ENCODE assay signal across 1 cellular context in the genomic region with DNA sequence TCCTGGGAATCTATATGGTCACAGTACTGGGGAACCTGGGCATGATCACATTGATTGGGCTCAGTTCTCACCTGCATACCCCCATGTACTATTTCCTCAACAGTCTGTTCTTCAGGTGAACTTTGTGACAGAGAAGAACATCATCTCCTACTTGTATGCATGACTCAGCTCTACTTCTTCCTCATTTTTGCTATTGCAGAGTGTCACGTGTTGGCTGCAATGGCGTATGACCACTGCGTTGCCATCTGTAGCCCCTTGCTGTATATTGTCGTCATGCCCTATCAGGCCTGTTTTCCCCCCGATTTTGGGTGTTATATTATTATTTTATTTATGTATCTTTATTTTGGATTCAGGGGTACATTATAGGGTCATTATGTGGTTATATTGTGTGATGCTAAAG.
TF ChIP-seq lines count a peak whose summit lies in the region.

No MANE protein-coding gene starts in this region.

TF ChIP-seq in K562, 482 proteins besides CTCF, POLR2A, EP300 and RAD21 (continued from another document):
- no peak for TF ChIP-seq TBL1XR1 (IDR thresholded peaks at IDR 0.05; ENCODE audit: low read length in 2 of 2)
- no peak for TF ChIP-seq CHD1 (IDR thresholded peaks at IDR 0.05; ENCODE audit: low read length)
- no peak for TF ChIP-seq ZNF780A (CRISPR knock-in tag; IDR thresholded peaks at IDR 0.05)
- TF ChIP-seq CREB1 (IDR thresholded peaks at IDR 0.05) = no peak
- no peak for TF ChIP-seq CREB1 (CRISPR knock-in tag; IDR thresholded peaks at IDR 0.05)
- no peak for TF ChIP-seq PHF8 (IDR thresholded peaks at IDR 0.05; ENCODE audit: borderline replicate concordance, low read length)
- TF ChIP-seq HNRNPL (IDR thresholded peaks at IDR 0.05; ENCODE audit: low read depth, low read length) = no peak
- TF ChIP-seq MEF2D (tag; conservative IDR thresholded peaks at IDR 0.05; ENCODE audit: low read depth) = peak; percentile 47; the same call in 1 of the 2 replicates
- no peak for TF ChIP-seq SNRNP70 (optimal IDR thresholded peaks at IDR 0.05; ENCODE audit: low read depth, low read length)
- TF ChIP-seq, protein P1, sequence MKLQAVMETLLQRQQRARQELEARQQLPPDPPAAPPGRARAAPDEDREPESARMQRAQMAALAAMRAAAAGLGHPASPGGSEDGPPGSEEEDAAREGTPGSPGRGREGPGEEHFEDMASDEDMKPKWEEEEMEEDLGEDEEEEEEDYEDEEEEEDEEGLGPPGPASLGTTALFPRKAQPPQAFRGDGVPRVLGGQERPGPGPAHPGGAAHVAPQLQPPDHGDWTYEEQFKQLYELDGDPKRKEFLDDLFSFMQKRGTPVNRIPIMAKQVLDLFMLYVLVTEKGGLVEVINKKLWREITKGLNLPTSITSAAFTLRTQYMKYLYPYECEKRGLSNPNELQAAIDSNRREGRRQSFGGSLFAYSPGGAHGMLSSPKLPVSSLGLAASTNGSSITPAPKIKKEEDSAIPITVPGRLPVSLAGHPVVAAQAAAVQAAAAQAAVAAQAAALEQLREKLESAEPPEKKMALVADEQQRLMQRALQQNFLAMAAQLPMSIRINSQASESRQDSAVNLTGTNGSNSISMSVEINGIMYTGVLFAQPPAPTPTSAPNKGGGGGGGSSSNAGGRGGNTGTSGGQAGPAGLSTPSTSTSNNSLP (IDR thresholded peaks at IDR 0.05; ENCODE audit: borderline replicate concordance, low read depth, low read length) = no peak
- TF ChIP-seq FOXA3 (CRISPR knock-in tag; conservative IDR thresholded peaks at IDR 0.05 in 1 of 2, IDR thresholded peaks at IDR 0.05 in 1 of 2) = no peak
- TF ChIP-seq PRPF4 (IDR thresholded peaks at IDR 0.05; ENCODE audit: insufficient read depth, low read depth, low read length, poor library complexity, severe bottlenecking) = no peak
- TF ChIP-seq POLR3G (IDR thresholded peaks at IDR 0.05; ENCODE audit: extremely low read depth, insufficient read length, insufficient replicate concordance) = no peak
- TF ChIP-seq CXXC5 (CRISPR knock-in tag; IDR thresholded peaks at IDR 0.05) = peak; percentile 65; the same call in 1 of the 2 replicates
- TF ChIP-seq CBX1 (IDR thresholded peaks at IDR 0.05; ENCODE audit: low read depth) = no peak
- no peak for TF ChIP-seq SMAD1 (IDR thresholded peaks at IDR 0.05; ENCODE audit: low read depth, low read length, partially characterized antibody)
- TF ChIP-seq, protein P2, sequence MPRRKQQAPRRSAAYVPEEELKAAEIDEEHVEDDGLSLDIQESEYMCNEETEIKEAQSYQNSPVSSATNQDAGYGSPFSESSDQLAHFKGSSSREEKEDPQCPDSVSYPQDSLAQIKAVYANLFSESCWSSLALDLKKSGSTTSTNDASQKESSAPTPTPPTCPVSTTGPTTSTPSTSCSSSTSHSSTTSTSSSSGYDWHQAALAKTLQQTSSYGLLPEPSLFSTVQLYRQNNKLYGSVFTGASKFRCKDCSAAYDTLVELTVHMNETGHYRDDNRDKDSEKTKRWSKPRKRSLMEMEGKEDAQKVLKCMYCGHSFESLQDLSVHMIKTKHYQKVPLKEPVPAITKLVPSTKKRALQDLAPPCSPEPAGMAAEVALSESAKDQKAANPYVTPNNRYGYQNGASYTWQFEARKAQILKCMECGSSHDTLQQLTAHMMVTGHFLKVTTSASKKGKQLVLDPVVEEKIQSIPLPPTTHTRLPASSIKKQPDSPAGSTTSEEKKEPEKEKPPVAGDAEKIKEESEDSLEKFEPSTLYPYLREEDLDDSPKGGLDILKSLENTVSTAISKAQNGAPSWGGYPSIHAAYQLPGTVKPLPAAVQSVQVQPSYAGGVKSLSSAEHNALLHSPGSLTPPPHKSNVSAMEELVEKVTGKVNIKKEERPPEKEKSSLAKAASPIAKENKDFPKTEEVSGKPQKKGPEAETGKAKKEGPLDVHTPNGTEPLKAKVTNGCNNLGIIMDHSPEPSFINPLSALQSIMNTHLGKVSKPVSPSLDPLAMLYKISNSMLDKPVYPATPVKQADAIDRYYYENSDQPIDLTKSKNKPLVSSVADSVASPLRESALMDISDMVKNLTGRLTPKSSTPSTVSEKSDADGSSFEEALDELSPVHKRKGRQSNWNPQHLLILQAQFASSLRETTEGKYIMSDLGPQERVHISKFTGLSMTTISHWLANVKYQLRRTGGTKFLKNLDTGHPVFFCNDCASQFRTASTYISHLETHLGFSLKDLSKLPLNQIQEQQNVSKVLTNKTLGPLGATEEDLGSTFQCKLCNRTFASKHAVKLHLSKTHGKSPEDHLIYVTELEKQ (CRISPR knock-in tag; IDR thresholded peaks at IDR 0.05) = peak; percentile 67; the same call in 1 of the 2 replicates
- TF ChIP-seq, protein P3, sequence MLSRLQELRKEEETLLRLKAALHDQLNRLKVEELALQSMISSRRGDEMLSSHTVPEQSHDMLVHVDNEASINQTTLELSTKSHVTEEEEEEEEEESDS (CRISPR knock-in tag; IDR thresholded peaks at IDR 0.05) = no peak
- TF ChIP-seq CCAR2 (IDR thresholded peaks at IDR 0.05; ENCODE audit: low read depth, low read length) = no peak
- TF ChIP-seq HNRNPUL1 (IDR thresholded peaks at IDR 0.05; ENCODE audit: low read length) = no peak
- TF ChIP-seq YBX1 (IDR thresholded peaks at IDR 0.05) = no peak
- TF ChIP-seq, protein P4, sequence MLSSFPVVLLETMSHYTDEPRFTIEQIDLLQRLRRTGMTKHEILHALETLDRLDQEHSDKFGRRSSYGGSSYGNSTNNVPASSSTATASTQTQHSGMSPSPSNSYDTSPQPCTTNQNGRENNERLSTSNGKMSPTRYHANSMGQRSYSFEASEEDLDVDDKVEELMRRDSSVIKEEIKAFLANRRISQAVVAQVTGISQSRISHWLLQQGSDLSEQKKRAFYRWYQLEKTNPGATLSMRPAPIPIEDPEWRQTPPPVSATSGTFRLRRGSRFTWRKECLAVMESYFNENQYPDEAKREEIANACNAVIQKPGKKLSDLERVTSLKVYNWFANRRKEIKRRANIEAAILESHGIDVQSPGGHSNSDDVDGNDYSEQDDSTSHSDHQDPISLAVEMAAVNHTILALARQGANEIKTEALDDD (IDR thresholded peaks at IDR 0.05) = no peak
- no peak for TF ChIP-seq HDAC8 (tag; IDR thresholded peaks at IDR 0.05)
- TF ChIP-seq MBD2 (IDR thresholded peaks at IDR 0.05; ENCODE audit: borderline replicate concordance, low read depth) = no peak
- peak; percentile 47; the same call in 1 of the 2 replicates for TF ChIP-seq DDX20 (tag; IDR thresholded peaks at IDR 0.05; ENCODE audit: low read depth)
- TF ChIP-seq TCF3 (CRISPR knock-in tag; IDR thresholded peaks at IDR 0.05) = no peak
- TF ChIP-seq, protein P5, sequence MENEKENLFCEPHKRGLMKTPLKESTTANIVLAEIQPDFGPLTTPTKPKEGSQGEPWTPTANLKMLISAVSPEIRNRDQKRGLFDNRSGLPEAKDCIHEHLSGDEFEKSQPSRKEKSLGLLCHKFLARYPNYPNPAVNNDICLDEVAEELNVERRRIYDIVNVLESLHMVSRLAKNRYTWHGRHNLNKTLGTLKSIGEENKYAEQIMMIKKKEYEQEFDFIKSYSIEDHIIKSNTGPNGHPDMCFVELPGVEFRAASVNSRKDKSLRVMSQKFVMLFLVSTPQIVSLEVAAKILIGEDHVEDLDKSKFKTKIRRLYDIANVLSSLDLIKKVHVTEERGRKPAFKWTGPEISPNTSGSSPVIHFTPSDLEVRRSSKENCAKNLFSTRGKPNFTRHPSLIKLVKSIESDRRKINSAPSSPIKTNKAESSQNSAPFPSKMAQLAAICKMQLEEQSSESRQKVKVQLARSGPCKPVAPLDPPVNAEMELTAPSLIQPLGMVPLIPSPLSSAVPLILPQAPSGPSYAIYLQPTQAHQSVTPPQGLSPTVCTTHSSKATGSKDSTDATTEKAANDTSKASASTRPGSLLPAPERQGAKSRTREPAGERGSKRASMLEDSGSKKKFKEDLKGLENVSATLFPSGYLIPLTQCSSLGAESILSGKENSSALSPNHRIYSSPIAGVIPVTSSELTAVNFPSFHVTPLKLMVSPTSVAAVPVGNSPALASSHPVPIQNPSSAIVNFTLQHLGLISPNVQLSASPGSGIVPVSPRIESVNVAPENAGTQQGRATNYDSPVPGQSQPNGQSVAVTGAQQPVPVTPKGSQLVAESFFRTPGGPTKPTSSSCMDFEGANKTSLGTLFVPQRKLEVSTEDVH (IDR thresholded peaks at IDR 0.05; ENCODE audit: low read depth, partially characterized antibody) = no peak
- peak; percentile 65; the same call in 1 of the 2 replicates for TF ChIP-seq C11orf30 (IDR thresholded peaks at IDR 0.05; ENCODE audit: low read depth)
- TF ChIP-seq, protein P6, sequence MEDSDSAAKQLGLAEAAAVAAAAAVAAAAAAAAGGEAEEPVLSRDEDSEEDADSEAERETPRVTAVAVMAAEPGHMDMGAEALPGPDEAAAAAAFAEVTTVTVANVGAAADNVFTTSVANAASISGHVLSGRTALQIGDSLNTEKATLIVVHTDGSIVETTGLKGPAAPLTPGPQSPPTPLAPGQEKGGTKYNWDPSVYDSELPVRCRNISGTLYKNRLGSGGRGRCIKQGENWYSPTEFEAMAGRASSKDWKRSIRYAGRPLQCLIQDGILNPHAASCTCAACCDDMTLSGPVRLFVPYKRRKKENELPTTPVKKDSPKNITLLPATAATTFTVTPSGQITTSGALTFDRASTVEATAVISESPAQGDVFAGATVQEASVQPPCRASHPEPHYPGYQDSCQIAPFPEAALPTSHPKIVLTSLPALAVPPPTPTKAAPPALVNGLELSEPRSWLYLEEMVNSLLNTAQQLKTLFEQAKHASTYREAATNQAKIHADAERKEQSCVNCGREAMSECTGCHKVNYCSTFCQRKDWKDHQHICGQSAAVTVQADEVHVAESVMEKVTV (CRISPR knock-in tag; IDR thresholded peaks at IDR 0.05) = no peak
- TF ChIP-seq, protein P7, sequence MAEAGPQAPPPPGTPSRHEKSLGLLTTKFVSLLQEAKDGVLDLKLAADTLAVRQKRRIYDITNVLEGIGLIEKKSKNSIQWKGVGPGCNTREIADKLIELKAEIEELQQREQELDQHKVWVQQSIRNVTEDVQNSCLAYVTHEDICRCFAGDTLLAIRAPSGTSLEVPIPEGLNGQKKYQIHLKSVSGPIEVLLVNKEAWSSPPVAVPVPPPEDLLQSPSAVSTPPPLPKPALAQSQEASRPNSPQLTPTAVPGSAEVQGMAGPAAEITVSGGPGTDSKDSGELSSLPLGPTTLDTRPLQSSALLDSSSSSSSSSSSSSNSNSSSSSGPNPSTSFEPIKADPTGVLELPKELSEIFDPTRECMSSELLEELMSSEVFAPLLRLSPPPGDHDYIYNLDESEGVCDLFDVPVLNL (CRISPR knock-in tag; IDR thresholded peaks at IDR 0.05; ENCODE audit: low read depth) = no peak
- no peak for TF ChIP-seq PURB (CRISPR knock-in tag; IDR thresholded peaks at IDR 0.05; ENCODE audit: low read depth)
- peak; percentile 86 for TF ChIP-seq ZNF589 (CRISPR knock-in tag; IDR thresholded peaks at IDR 0.05; ENCODE audit: low read depth)
